Comparison of ENCODE assay signal across 10 cellular contexts in the genomic region with DNA sequence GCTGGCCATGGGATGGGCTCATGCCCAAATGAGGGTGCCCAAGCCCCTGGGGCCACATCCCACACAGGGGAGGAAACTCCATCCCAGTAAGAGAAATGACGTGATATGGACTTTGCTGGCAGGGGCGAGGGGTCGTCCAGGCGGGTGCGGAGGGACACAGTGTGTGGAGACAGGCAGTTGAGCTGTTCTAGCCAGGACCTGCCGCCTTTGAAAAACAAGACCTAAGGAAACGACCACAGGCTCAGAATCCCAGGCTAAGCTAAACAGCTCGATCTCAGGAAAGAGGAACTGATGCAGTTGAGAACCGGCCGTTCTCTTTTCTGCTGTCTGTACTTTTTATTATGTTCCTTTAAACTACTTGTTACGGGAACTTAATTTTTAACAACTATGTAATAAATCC. TPM values are rescaled to one million over a fixed set of nuclear protein-coding genes. Genes with fewer than 3 reads are reported as not detected.
DNase-seq lines count a peak whose midpoint lies in the region; ATAC-seq and TF ChIP-seq lines count a peak whose summit lies in the region.
"Had no signal": no experiment of that assay in that cellular context is flagged by ENCODE, and none has a peak within 500 bp of the region (broad histone marks: within the 10 kb centered on the region; RNA-seq: fewer than 3 reads in every experiment).

No MANE protein-coding gene starts in this region.

- peaks cover 4% of the 10 kb centered on the region; the same call in 1 of the 2 replicates for H3F3A ChIP-seq in SU-DHL-6 (ENCODE audit: insufficient read depth)

- H3K9me3 Mint-ChIP-seq in activated naive CD4-positive, alpha-beta T cell treated with anti-CD3 and anti-CD28 coated beads, Interleukin-2, amount 50 U/mL, for 24 hours = no peaks in the 10 kb centered on the region
- H3K9me3 Mint-ChIP-seq in type B pancreatic cell = no peaks in the 10 kb centered on the region

- H3K4me2 ChIP-seq in SU-DHL-6 (ENCODE audit: low read depth, low read length, poor library complexity, severe bottlenecking) = peak overlapping the region; percentile 63

- H3K9me3 ChIP-seq in SU-DHL-6 (ENCODE audit: insufficient read depth, low read length) (no peaks in the 10 kb centered on the region), iPS-20b (ENCODE audit: insufficient read depth, low read depth, low read length) (no peaks in the 10 kb centered on the region)
- H3K9me3 ChIP-seq: BE2C had no signal

- DNase-seq in activated naive CD4-positive, alpha-beta T cell treated with Interleukin-2 at 50 U/mL for 16 hours = no peak
- DNase-seq in type B pancreatic cell (ENCODE audit: extremely low spot score, unreplicated experiment) (no peak), NCI-H510A (lab: John Stamatoyannopoulos, UW) (no peak), RKO (ENCODE audit: low spot score) (no peak)
- DNase-seq: BE2C; stimulated activated CD4-positive, alpha-beta T cell treated with anti-CD3 and anti-CD28 coated beads, Interleukin-1b, Interleukin-23, amount 100 ng/mL, for 48 hours had no signal

- H3K36me3 ChIP-seq in SU-DHL-6 (ENCODE audit: low read length) (no peaks in the 10 kb centered on the region), iPS-20b (ENCODE audit: insufficient read depth, low read depth, low read length) (no peaks in the 10 kb centered on the region)
- H3K36me3 ChIP-seq: BE2C had no signal

- peak overlapping the region; percentile 82 for H3K27ac Mint-ChIP-seq in activated naive CD4-positive, alpha-beta T cell treated with anti-CD3 and anti-CD28 coated beads, Interleukin-2, amount 50 U/mL, for 24 hours
- peak overlapping the region; percentile 67 for H3K27ac Mint-ChIP-seq in type B pancreatic cell

- no peaks in the 10 kb centered on the region for H3K9me2 ChIP-seq in SU-DHL-6 (replicated peaks; ENCODE audit: insufficient read depth, low read length)

- TF ChIP-seq CTCF in SU-DHL-6 (IDR thresholded peaks at IDR 0.05; ENCODE audit: insufficient read depth, low read length, poor library complexity, severe bottlenecking) (no peak), type B pancreatic cell (conservative IDR thresholded peaks at IDR 0.05) (no peak)

- no peaks in the 10 kb centered on the region for H3K27me3 Mint-ChIP-seq in activated naive CD4-positive, alpha-beta T cell treated with anti-CD3 and anti-CD28 coated beads, Interleukin-2, amount 50 U/mL, for 24 hours
- H3K27me3 Mint-ChIP-seq in type B pancreatic cell = no peaks in the 10 kb centered on the region

- peak overlapping the region; percentile 51 for H3K9ac ChIP-seq in SU-DHL-6 (ENCODE audit: low read length)
- peak overlapping the region; percentile 13; the same call in 1 of the 2 replicates for H3K9ac ChIP-seq in iPS-20b (ENCODE audit: low read depth, low read length)

- H3K27me3 ChIP-seq in SU-DHL-6 (ENCODE audit: low read length) = no peaks in the 10 kb centered on the region
- H3K27me3 ChIP-seq in iPS-20b (ENCODE audit: insufficient read depth, low read length) = no peaks in the 10 kb centered on the region

- H3K4me1 ChIP-seq in iPS-20b (ENCODE audit: insufficient read depth, low read length) = peaks cover 9% of the 10 kb centered on the region; the same call in 1 of the 2 replicates
- H3K4me1 ChIP-seq: BE2C had no signal

- no peaks in the 10 kb centered on the region for H3K36me3 Mint-ChIP-seq in activated naive CD4-positive, alpha-beta T cell treated with anti-CD3 and anti-CD28 coated beads, Interleukin-2, amount 50 U/mL, for 24 hours
- no peaks in the 10 kb centered on the region for H3K36me3 Mint-ChIP-seq in type B pancreatic cell

- ATAC-seq in GM18520 (IDR thresholded peaks at IDR 0.05; ENCODE audit: unreplicated experiment) = no peak

- H3K4me3 Mint-ChIP-seq in activated naive CD4-positive, alpha-beta T cell treated with anti-CD3 and anti-CD28 coated beads, Interleukin-2, amount 50 U/mL, for 24 hours = no peak overlapping the region
- peak overlapping the region; percentile 76 for H3K4me3 Mint-ChIP-seq in type B pancreatic cell

- H3K4me1 Mint-ChIP-seq in activated naive CD4-positive, alpha-beta T cell treated with anti-CD3 and anti-CD28 coated beads, Interleukin-2, amount 50 U/mL, for 24 hours = peaks cover 51% of the 10 kb centered on the region
- H3K4me1 Mint-ChIP-seq in type B pancreatic cell (ENCODE audit: unreplicated experiment) = peaks cover 21% of the 10 kb centered on the region

- peak overlapping the region; percentile 44 for H3K4me3 ChIP-seq in SU-DHL-6 (ENCODE audit: insufficient read depth, low read length, poor library complexity, severe bottlenecking)
- H3K4me3 ChIP-seq in iPS-20b (ENCODE audit: low read length) = no peak overlapping the region

- H3K27ac ChIP-seq in SU-DHL-6 (ENCODE audit: low read depth, low read length) (peak overlapping the region; percentile 45), iPS-20b (ENCODE audit: low read length) (peak overlapping the region; percentile 0)

- H2AFZ ChIP-seq in SU-DHL-6 (ENCODE audit: low read depth, low read length, severe bottlenecking) = peak overlapping the region; percentile 81

- H4K20me1 ChIP-seq in SU-DHL-6 (ENCODE audit: low read depth, low read length) = no peaks in the 10 kb centered on the region

- H3K79me2 ChIP-seq in SU-DHL-6 (ENCODE audit: insufficient read depth, low read length) = no peaks in the 10 kb centered on the region

RNA-seq across cellular contexts. Expression of a gene that starts 51.1 kb away (rescaled TPM):
- total RNA-seq in type B pancreatic cell (ENCODE audit: low replicate concordance) = 6.5 and 10.5 TPM in 2 replicates
